ENCODE assay signal across 8 cellular contexts in genomic region chr11:6481012-6481923, GRCh38. TPM values are rescaled to one million over a fixed set of nuclear protein-coding genes. Genes with fewer than 3 reads are reported as not detected.
DNase-seq lines count a peak whose midpoint lies in the region; ATAC-seq, FAIRE-seq and TF ChIP-seq lines count a peak whose summit lies in the region.

Gene ARFIP2, minus strand, starts transcription at chr11:6481331. Its CDS starts 910 bp downstream, at chr11:6480421.
Gene TIMM10B, plus strand, starts transcription at chr11:6481501. Its CDS starts 16 bp downstream, at chr11:6481517.

- peak within 1 kb of the TSS; percentile 76 for H2AFZ ChIP-seq in keratinocyte (ENCODE audit: control insufficient read depth, low read length)

- peak; percentile 94 for TF ChIP-seq POLR2A in GM19099 (IDR thresholded peaks at IDR 0.05; ENCODE audit: extremely low read depth, insufficient read length, low read depth)

- H3K79me2 ChIP-seq in keratinocyte (ENCODE audit: control insufficient read depth, insufficient read depth, low read length) = peaks cover 55% of the 10 kb centered on the region

- DNase-seq in AG20443 (ENCODE audit: low spot score) (peak; percentile 99), NCI-H510A (lab: John Stamatoyannopoulos, UW) (peak; percentile 92), cerebellum (ENCODE audit: low spot score) (peak; percentile 100), keratinocyte (ENCODE audit: low read depth, low spot score) (peak; percentile 83)
- peak; percentile 94 for DNase-seq in activated CD4-positive, alpha-beta T cell treated with anti-CD3 and anti-CD28 coated beads for 1 hour
- peak; percentile 83 to 93 for DNase-seq in stimulated activated CD4-positive, alpha-beta T cell treated with anti-CD3 and anti-CD28 coated beads, Interleukin-15, amount 100 ng/mL, for 1 hour (ENCODE audit: low read depth in 1 of 2, low spot score in 1 of 2)

- H3K27me3 ChIP-seq in keratinocyte (ENCODE audit: control insufficient read depth, extremely low read depth, insufficient read depth, low read length) = no peaks in the 10 kb centered on the region

- dilution Hi-C loops in keratinocyte (cut with MboI; ENCODE audit: extremely low pct_ligation_motif_present, low sequenced_read_pairs) = no loop called here

- peak within 1 kb of the TSS; percentile 95 for H3K27ac ChIP-seq in keratinocyte (ENCODE audit: control insufficient read depth, insufficient read depth, low read length)

- no peak for TF ChIP-seq CTCF in keratinocyte (optimal IDR thresholded peaks at IDR 0.05 in 1 of 3, IDR thresholded peaks at IDR 0.05 in 1 of 3, conservative IDR thresholded peaks at IDR 0.05 in 1 of 3; ENCODE audit: extremely low read depth in 1 of 3, insufficient read depth in 2 of 3, low read length in 3 of 3)

- peaks cover 3% of the 10 kb centered on the region for H3K9me1 ChIP-seq in keratinocyte (ENCODE audit: control insufficient read depth, extremely low read depth, insufficient read depth, low read length)

- H3K9ac ChIP-seq in keratinocyte (ENCODE audit: control insufficient read depth, extremely low read depth, insufficient read depth, low read length) = peak within 1 kb of the TSS; percentile 97

- peaks cover 34 to 56% of the 10 kb centered on the region in 2 experiments for H3K36me3 ChIP-seq in keratinocyte (ENCODE audit: control insufficient read depth in 2 of 2, extremely low read depth in 1 of 2, insufficient read depth in 2 of 2, low read length in 2 of 2)

- peak within 1 kb of the TSS; percentile 96 for H3K4me2 ChIP-seq in keratinocyte (ENCODE audit: control insufficient read depth, extremely low read depth, insufficient read depth, low read depth, low read length)

- no peaks in the 10 kb centered on the region for H3K9me3 ChIP-seq in keratinocyte (ENCODE audit: control insufficient read depth, low read depth, low read length)

- peak; percentile 99 for ATAC-seq in HG03432 (IDR thresholded peaks at IDR 0.05; ENCODE audit: unreplicated experiment)

- H4K20me1 ChIP-seq in keratinocyte (ENCODE audit: control insufficient read depth, extremely low read depth, insufficient read depth, low read length) = no peaks in the 10 kb centered on the region

- peak; percentile 90 for FAIRE-seq in keratinocyte (lab: Jason Lieb, UNC)

- H3K4me1 ChIP-seq in keratinocyte (ENCODE audit: control insufficient read depth, extremely low read depth, insufficient read depth, low read length) = peaks cover 17% of the 10 kb centered on the region

- peak within 1 kb of the TSS; percentile 84 to 97 (median 94) for H3K4me3 ChIP-seq in keratinocyte (ENCODE audit: control insufficient read depth in 2 of 3, extremely low read depth in 1 of 3, insufficient read depth in 2 of 3, low read depth in 1 of 3, low read length in 3 of 3)

RNA-seq across cellular contexts. Expression of gene ARFIP2, which starts in this region (rescaled TPM):
- 22.3 TPM for total RNA-seq in cerebellum
- 65.2 to 89.3 TPM (median 66.3 TPM) in 3 replicates for polyA plus RNA-seq in keratinocyte
- polyA plus RNA-seq in keratinocyte (2011; ENCODE audit: low read depth) = 65.2 TPM
- 49.1 and 58.3 TPM in 2 replicates for polyA plus RNA-seq in keratinocyte (2011; cell fraction: cytosol; rRNA removed)
- polyA plus RNA-seq in keratinocyte (2011; cell fraction: nucleus; rRNA removed) = 150 and 166 TPM in 2 replicates
- 44.1 and 45.3 TPM in 2 replicates for polyA plus RNA-seq in keratinocyte (2012; ENCODE audit: low replicate concordance)
- 42.7 to 50.8 TPM (median 48.8 TPM) in 3 replicates for polyA minus RNA-seq in keratinocyte
- 38.6 TPM for polyA minus RNA-seq in keratinocyte (2011; cell fraction: cytosol; rRNA and poly(A)+ RNA removed)
- polyA minus RNA-seq in keratinocyte (2011; cell fraction: nucleus; rRNA and poly(A)+ RNA removed) = 26.8 and 30.3 TPM in 2 replicates

RNA-seq across cellular contexts. Expression of gene TIMM10B, which starts in this region (rescaled TPM):
- total RNA-seq in cerebellum = 30.7 TPM
- 32.9 to 39.7 TPM (median 34.1 TPM) in 3 replicates for polyA plus RNA-seq in keratinocyte
- 7.2 TPM for polyA plus RNA-seq in keratinocyte (2011; ENCODE audit: low read depth)
- polyA plus RNA-seq in keratinocyte (2011; cell fraction: cytosol; rRNA removed) = 33.6 and 43.6 TPM in 2 replicates
- 31.7 and 35.2 TPM in 2 replicates for polyA plus RNA-seq in keratinocyte (2011; cell fraction: nucleus; rRNA removed)
- polyA plus RNA-seq in keratinocyte (2012; ENCODE audit: low replicate concordance) = 23.8 and 32.7 TPM in 2 replicates
- 29.9 to 65.8 TPM (median 33.2 TPM) in 3 replicates for polyA minus RNA-seq in keratinocyte
- 25.3 TPM for polyA minus RNA-seq in keratinocyte (2011; cell fraction: cytosol; rRNA and poly(A)+ RNA removed)
- 21.1 and 34.7 TPM in 2 replicates for polyA minus RNA-seq in keratinocyte (2011; cell fraction: nucleus; rRNA and poly(A)+ RNA removed)

Comparison
In these comparisons a context has a peak if more than half of its experiments do, and no peak if none do; other contexts are left out.
1. Peak in every context shown above with its lines: DNase-seq, ATAC-seq, H3K4me3 ChIP-seq and H3K27ac ChIP-seq.